ENCODE assay signal across 9 cellular contexts in the genomic region with DNA sequence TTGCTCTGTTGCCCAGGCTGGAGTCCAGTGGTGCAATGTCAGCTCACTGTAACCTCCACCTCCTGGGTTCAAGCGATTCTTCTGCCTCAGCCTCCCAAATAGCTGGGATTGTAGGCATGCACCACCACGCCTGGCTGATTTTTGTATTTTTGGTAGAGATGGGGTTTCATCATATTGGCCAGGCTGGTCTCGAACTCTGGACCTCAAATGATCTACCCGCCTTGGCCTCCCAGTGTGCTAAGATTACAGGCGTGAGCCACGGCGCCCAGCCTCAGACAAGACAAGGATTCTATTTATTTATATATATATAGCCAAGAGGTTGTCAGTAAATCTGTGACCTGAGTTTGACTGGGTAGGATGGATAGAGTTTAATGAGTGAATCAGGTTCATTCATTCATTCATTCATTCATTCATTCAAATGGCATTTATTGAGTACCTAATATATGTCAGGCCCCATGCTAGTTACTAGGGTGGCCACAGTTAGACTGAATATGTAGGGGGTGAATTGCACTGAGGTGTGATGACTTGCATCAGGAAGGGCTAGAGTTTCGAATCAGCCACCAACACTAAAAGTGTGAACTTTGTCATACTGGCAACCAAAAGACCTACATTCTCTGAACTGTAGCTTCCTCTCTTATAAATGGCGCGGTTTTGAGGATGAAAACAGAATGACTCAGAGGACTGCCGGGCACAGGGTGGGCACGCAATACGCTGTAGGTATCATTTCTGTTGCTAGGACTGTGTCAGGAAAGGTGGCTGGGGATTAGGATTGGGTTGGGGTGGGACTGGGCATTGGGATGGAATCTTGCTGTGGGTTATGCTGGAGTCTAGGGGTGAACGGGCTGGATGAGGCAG. TPM values are rescaled to one million over a fixed set of nuclear protein-coding genes. Genes with fewer than 3 reads are reported as not detected.
DNase-seq lines count a peak whose midpoint lies in the region; ATAC-seq and TF ChIP-seq lines count a peak whose summit lies in the region.
"Had no signal": no experiment of that assay in that cellular context is flagged by ENCODE, and none has a peak within 500 bp of the region (broad histone marks: within the 10 kb centered on the region; RNA-seq: fewer than 3 reads in every experiment).

No MANE protein-coding gene starts in this region.

- peak overlapping the region; percentile 80 for H3K4me3 Mint-ChIP-seq in natural killer cell treated with Interleukin-12 subunit alpha and Interleukin-12 subunit beta and Interleukin-15 and Interleukin-18, amount 100 ng/mL, for 72 hours

- H3K27me3 Mint-ChIP-seq in natural killer cell treated with Interleukin-12 subunit alpha and Interleukin-12 subunit beta and Interleukin-15 and Interleukin-18, amount 100 ng/mL, for 72 hours: no peaks in the 10 kb centered on the region

- H3K27ac ChIP-seq in MM.1S (ENCODE audit: low read length): no peak overlapping the region
- H3K27ac ChIP-seq: epithelial cell of prostate had no signal

- no peaks in the 10 kb centered on the region for H3F3A ChIP-seq in MM.1S (ENCODE audit: insufficient read depth, low read length)

- H3K4me2 ChIP-seq in MM.1S (ENCODE audit: low read depth, low read length): no peak overlapping the region

- no peaks in the 10 kb centered on the region for H3K4me1 ChIP-seq in MM.1S (ENCODE audit: low read length)

- H3K9me2 ChIP-seq in MM.1S (replicated peaks; ENCODE audit: insufficient read depth, low read length): no peaks in the 10 kb centered on the region

- no peaks in the 10 kb centered on the region for H3K27me3 ChIP-seq in H7 (ENCODE audit: control insufficient read depth, insufficient read depth, low read length)
- no peaks in the 10 kb centered on the region for H3K27me3 ChIP-seq in MM.1S (replicated peaks; ENCODE audit: insufficient read depth, low read length)

- no peak for TF ChIP-seq CTCF in MM.1S (IDR thresholded peaks at IDR 0.05; ENCODE audit: low read length)

- H3K4me3 ChIP-seq in H7 (ENCODE audit: insufficient read depth, low read depth, low read length) (no peak overlapping the region), MM.1S (ENCODE audit: low read length) (no peak overlapping the region)

- H3K79me2 ChIP-seq in MM.1S (ENCODE audit: low read length): no peaks in the 10 kb centered on the region

- H3K9me3 ChIP-seq in MM.1S (replicated peaks; ENCODE audit: insufficient read depth, low read length): no peaks in the 10 kb centered on the region

- no peaks in the 10 kb centered on the region for H4K20me1 ChIP-seq in MM.1S (ENCODE audit: insufficient read depth, low read length)

- H3K4me1 Mint-ChIP-seq in natural killer cell treated with Interleukin-12 subunit alpha and Interleukin-12 subunit beta and Interleukin-15 and Interleukin-18, amount 100 ng/mL, for 72 hours (ENCODE audit: low read depth in 2 of 2): peaks cover 56 to 57% of the 10 kb centered on the region in 2 donors

- H2AFZ ChIP-seq in MM.1S (ENCODE audit: low read length): no peak overlapping the region

- no peak overlapping the region for H3K9ac ChIP-seq in MM.1S (ENCODE audit: low read length)

- no peak for DNase-seq in activated CD4-positive, CD25-positive, alpha-beta regulatory T cell (lab: John Stamatoyannopoulos, UW)
- DNase-seq in H7 (peak; percentile 10), NOMO-1 treated with dmso at 0.1 percent for 144 hours (lab: John Stamatoyannopoulos, UW; ENCODE audit: unreplicated experiment) (peak; percentile 53), MM.1S (no peak), NCI-H69 (lab: John Stamatoyannopoulos, UW) (no peak), NCI-H2107 (lab: John Stamatoyannopoulos, UW) (no peak)
- DNase-seq in natural killer cell treated with Interleukin-12 subunit alpha and Interleukin-12 subunit beta and Interleukin-15 and Interleukin-18, amount 100 ng/mL, for 72 hours (ENCODE audit: low spot score): peak; percentile 89

- peak; percentile 65 to 67 for ATAC-seq in activated CD4-positive, CD25-positive, alpha-beta regulatory T cell treated with anti-CD3 and anti-CD28 coated beads, Interleukin-2, amount 50 U/mL, for 24 hours
- peak; percentile 85 to 87 for ATAC-seq in natural killer cell treated with Interleukin-12 subunit alpha and Interleukin-12 subunit beta and Interleukin-15 and Interleukin-18, amount 100 ng/mL, for 72 hours

- peaks cover 14% of the 10 kb centered on the region for H3K36me3 Mint-ChIP-seq in natural killer cell treated with Interleukin-12 subunit alpha and Interleukin-12 subunit beta and Interleukin-15 and Interleukin-18, amount 100 ng/mL, for 72 hours

- no peaks in the 10 kb centered on the region for H3K36me3 ChIP-seq in H7 (replicated peaks; ENCODE audit: control insufficient read depth, insufficient read depth, low read length)
- H3K36me3 ChIP-seq in MM.1S (replicated peaks; ENCODE audit: insufficient read depth, low read length): no peaks in the 10 kb centered on the region

- peak overlapping the region; percentile 85 to 97 for H3K27ac Mint-ChIP-seq in natural killer cell treated with Interleukin-12 subunit alpha and Interleukin-12 subunit beta and Interleukin-15 and Interleukin-18, amount 100 ng/mL, for 72 hours

- H3K9me3 Mint-ChIP-seq in natural killer cell treated with Interleukin-12 subunit alpha and Interleukin-12 subunit beta and Interleukin-15 and Interleukin-18, amount 100 ng/mL, for 72 hours: peaks cover 7% of the 10 kb centered on the region

RNA-seq across cellular contexts. Expression of gene ITGAE, which starts 37.8 kb away (rescaled TPM):
- 28.8 and 34.7 TPM in 2 replicates for total RNA-seq in H7 (2014; rRNA removed; shearing (Covaris generic))
- 10 to 100 TPM; 73.9 to 97.8 TPM for total RNA-seq in natural killer cell treated with Interleukin-12 subunit alpha and Interleukin-12 subunit beta and Interleukin-15 and Interleukin-18, amount 100 ng/mL, for 72 hours

RNA-seq across cellular contexts. Expression of gene HASPIN, which starts 39.4 kb away (rescaled TPM):
- total RNA-seq in H7 (2014; rRNA removed; shearing (Covaris generic)): 34.2 and 39.1 TPM in 2 replicates
- total RNA-seq in natural killer cell treated with Interleukin-12 subunit alpha and Interleukin-12 subunit beta and Interleukin-15 and Interleukin-18, amount 100 ng/mL, for 72 hours: 10 to 100 TPM; 44.2 to 64.6 TPM

Comparison
In these comparisons a context has a peak if more than half of its experiments do, and no peak if none do; other contexts are left out.
1. DNase-seq: peak in H7 (single experiment), NOMO-1 treated with dmso at 0.1 percent for 144 hours (single experiment) and natural killer cell treated with Interleukin-12 subunit alpha and Interleukin-12 subunit beta and Interleukin-15 and Interleukin-18, amount 100 ng/mL, for 72 hours (single experiment); none in activated CD4-positive, CD25-positive, alpha-beta regulatory T cell (0 of 4), MM.1S (single experiment), NCI-H69 (single experiment) and NCI-H2107 (single experiment).